12 cellular contexts compared by ENCODE assay signal in the genomic region with DNA sequence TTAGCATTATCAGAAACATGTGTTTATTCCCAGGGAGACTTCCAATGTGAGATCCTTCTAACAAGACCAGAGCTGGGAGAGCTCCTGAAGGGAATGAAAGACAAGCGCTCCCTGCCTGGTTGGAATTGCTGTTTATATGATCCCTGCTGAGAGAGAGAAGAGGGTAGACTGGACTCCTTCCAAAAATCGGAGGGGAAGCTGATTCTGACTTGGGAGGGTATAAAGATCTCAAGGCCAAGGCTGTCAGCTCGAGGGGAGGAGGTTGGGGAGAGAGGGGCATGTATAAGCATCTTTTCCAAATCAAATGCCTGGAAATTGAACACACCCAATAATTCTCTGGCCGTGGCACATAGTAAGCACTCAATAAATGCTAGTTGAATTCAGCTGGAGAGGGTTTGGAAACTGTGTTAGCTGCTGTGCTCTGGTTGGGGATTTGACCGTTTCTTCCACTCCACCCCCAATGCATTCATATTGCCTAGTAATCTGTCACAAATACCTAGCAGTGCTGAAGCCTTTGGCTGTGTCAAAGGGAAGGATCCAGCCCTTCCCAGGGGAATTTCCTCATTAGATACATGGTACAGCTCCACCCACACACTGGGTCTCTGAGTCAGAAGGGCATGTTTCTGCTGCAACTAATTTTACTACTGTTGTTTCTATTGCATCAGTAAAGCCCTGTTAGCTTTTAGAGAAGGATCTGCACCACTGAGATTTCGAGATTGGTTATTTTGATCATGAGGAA.
DNase-seq lines count a peak whose midpoint lies in the region; ATAC-seq and TF ChIP-seq lines count a peak whose summit lies in the region.
"Had no signal": no experiment of that assay in that cellular context is flagged by ENCODE, and none has a peak within 500 bp of the region (broad histone marks: within the 10 kb centered on the region; RNA-seq: fewer than 3 reads in every experiment).

No MANE protein-coding gene starts in this region.

- peaks cover 0 to 5% (median 0%) of the 10 kb centered on the region in 11 donors for H3K9me3 Mint-ChIP-seq in naive thymus-derived CD4-positive, alpha-beta T cell
- H3K9me3 Mint-ChIP-seq: activated T-cell treated with anti-CD3 and anti-CD28 coated beads, Interleukin-2, amount 50 U/mL, for 4 hours had no signal

- DNase-seq in AG08395 (ENCODE audit: low spot score) (peak; percentile 60), GM04503 (ENCODE audit: low read depth) (peak; percentile 56), Panc1 (ENCODE audit: low read depth, low spot score) (peak; percentile 36), fibroblast of the conjunctiva (ENCODE audit: low read depth) (peak; percentile 42)
- no peak for DNase-seq in activated CD8-positive, alpha-beta memory T cell treated with anti-CD3 and anti-CD28 coated beads, Interleukin-2, amount 50 U/mL, for 48 hours
- no peak for DNase-seq in NK-92 treated with Interleukin-12 subunit alpha and Interleukin-12 subunit beta, amount 100 ng/mL, for 24 hours (lab: John Stamatoyannopoulos, UW)
- DNase-seq in naive thymus-derived CD4-positive, alpha-beta T cell: no peak
- DNase-seq: activated T-cell treated with anti-CD3 and anti-CD28 coated beads, Interleukin-2, amount 50 U/mL, for 4 hours; glutamatergic neuron; NCI-H1417 had no signal

- peak overlapping the region; percentile 48; the same call in 1 of the 2 replicates for H3K27ac ChIP-seq in Panc1 (ENCODE audit: low read length)
- no peak overlapping the region for H3K27ac ChIP-seq in naive thymus-derived CD4-positive, alpha-beta T cell (ENCODE audit: low read depth, low read length)

- peaks cover 8 to 67% (median 55%) of the 10 kb centered on the region in 5 donors for H3K27me3 Mint-ChIP-seq in naive thymus-derived CD4-positive, alpha-beta T cell

- H3K4me1 ChIP-seq in Panc1 (ENCODE audit: control insufficient read depth, insufficient read depth, low read length): peaks cover 24% of the 10 kb centered on the region
- no peaks in the 10 kb centered on the region for H3K4me1 ChIP-seq in naive thymus-derived CD4-positive, alpha-beta T cell (ENCODE audit: control insufficient read depth in 2 of 2, insufficient read depth in 2 of 2, low read length in 2 of 2)

- CTCF ChIA-PET in Panc1 (lab: Charles Lee): no interaction called here
- CTCF ChIA-PET in naive thymus-derived CD4-positive, alpha-beta T cell (lab: Charles Lee): no interaction called here

- POLR2A ChIA-PET in Panc1 (lab: Charles Lee): no interaction called here
- POLR2A ChIA-PET in naive thymus-derived CD4-positive, alpha-beta T cell (lab: Charles Lee): no interaction called here

- in situ Hi-C loops in Panc1 (cut with HindIII; ENCODE audit: low pct_unique_long_range_greater_than_20kb, low sequenced_read_pairs): no loop called here

- intact Hi-C loops in Panc1 (cut with micrococcal nuclease; ENCODE audit: unreplicated experiment): no loop called here
- intact Hi-C loops in naive thymus-derived CD4-positive, alpha-beta T cell (cut with micrococcal nuclease): no loop called here

- H3K36me3 Mint-ChIP-seq in naive thymus-derived CD4-positive, alpha-beta T cell: peaks cover 0 to 5% (median 0%) of the 10 kb centered on the region in 5 donors
- H3K36me3 Mint-ChIP-seq: memory B cell had no signal

- no peaks in the 10 kb centered on the region for H3K27me3 ChIP-seq in Panc1 (ENCODE audit: control insufficient read depth, insufficient read depth, low read length)
- H3K27me3 ChIP-seq in naive thymus-derived CD4-positive, alpha-beta T cell (ENCODE audit: control insufficient read depth in 2 of 2, insufficient read depth in 2 of 2, low read length in 2 of 2): no peaks in the 10 kb centered on the region

- H3K4me1 Mint-ChIP-seq in naive thymus-derived CD4-positive, alpha-beta T cell: peaks cover 0 to 2% (median 0%) of the 10 kb centered on the region in 7 donors

- ATAC-seq in Panc1: peak; percentile 78
- no peak for ATAC-seq in HG02759 (IDR thresholded peaks at IDR 0.05; ENCODE audit: unreplicated experiment)
- ATAC-seq in naive thymus-derived CD4-positive, alpha-beta T cell: no peak
- ATAC-seq: activated T-cell treated with anti-CD3 and anti-CD28 coated beads, Interleukin-2, amount 50 U/mL, for 4 hours had no signal

- no TSS peak for BruUV-seq in Panc1 (replicated peaks; lab: Mats Ljungman, UMichigan)

- no peak overlapping the region for H3K4me3 ChIP-seq in Panc1 (ENCODE audit: low read depth in 2 of 2, low read length in 2 of 2)
- H3K4me3 ChIP-seq in naive thymus-derived CD4-positive, alpha-beta T cell (ENCODE audit: low read length): no peak overlapping the region

- H3K36me3 ChIP-seq in Panc1 (ENCODE audit: control insufficient read depth, insufficient read depth, low read length): no peaks in the 10 kb centered on the region
- no peaks in the 10 kb centered on the region for H3K36me3 ChIP-seq in naive thymus-derived CD4-positive, alpha-beta T cell (ENCODE audit: control insufficient read depth in 2 of 3, insufficient read depth in 3 of 3, low read length in 3 of 3)

- no peak overlapping the region for H3K27ac Mint-ChIP-seq in naive thymus-derived CD4-positive, alpha-beta T cell
- H3K27ac Mint-ChIP-seq: memory B cell had no signal

- no peaks in the 10 kb centered on the region for H3K9me3 ChIP-seq in Panc1 (ENCODE audit: control insufficient read depth, insufficient read depth, low read depth, low read length)
- no peaks in the 10 kb centered on the region for H3K9me3 ChIP-seq in naive thymus-derived CD4-positive, alpha-beta T cell (ENCODE audit: control insufficient read depth in 2 of 3, low read length in 3 of 3)

- no peak for TF ChIP-seq CTCF in Panc1 (IDR thresholded peaks at IDR 0.05)

- H3K4me3 Mint-ChIP-seq in naive thymus-derived CD4-positive, alpha-beta T cell: no peak overlapping the region
- H3K4me3 Mint-ChIP-seq: activated T-cell treated with anti-CD3 and anti-CD28 coated beads, Interleukin-2, amount 50 U/mL, for 4 hours; memory B cell had no signal

Comparison
In these comparisons a context has a peak if more than half of its experiments do, and no peak if none do; other contexts are left out.
1. DNase-seq: peak in AG08395 (single experiment), GM04503 (single experiment), Panc1 (single experiment) and fibroblast of the conjunctiva (single experiment); none in activated CD8-positive, alpha-beta memory T cell treated with anti-CD3 and anti-CD28 coated beads, Interleukin-2, amount 50 U/mL, for 48 hours (single experiment), NK-92 treated with Interleukin-12 subunit alpha and Interleukin-12 subunit beta, amount 100 ng/mL, for 24 hours (single experiment) and naive thymus-derived CD4-positive, alpha-beta T cell (0 of 9).